19 cellular contexts compared by ENCODE assay signal in genomic region chr6:29759457-29759856, GRCh38. TPM values are rescaled to one million over a fixed set of nuclear protein-coding genes. Genes with fewer than 3 reads are reported as not detected.
DNase-seq lines count a peak whose midpoint lies in the region; ATAC-seq and TF ChIP-seq lines count a peak whose summit lies in the region.
"Had no signal": no experiment of that assay in that cellular context is flagged by ENCODE, and none has a peak within 500 bp of the region (broad histone marks: within the 10 kb centered on the region; RNA-seq: fewer than 3 reads in every experiment).

No MANE protein-coding gene starts in this region.

- peaks cover 2% of the 10 kb centered on the region for H3K4me1 ChIP-seq in endodermal cell (ENCODE audit: control insufficient read depth, insufficient read depth, low read length)
- H3K4me1 ChIP-seq: adrenal gland, stomach had no signal

- peaks cover 37% of the 10 kb centered on the region for H3K4me1 Mint-ChIP-seq in endodermal cell
- peaks cover 25% of the 10 kb centered on the region for H3K4me1 Mint-ChIP-seq in stimulated activated effector memory CD8-positive, alpha-beta T cell treated with anti-CD3 and anti-CD28 coated beads, Interleukin-12 subunit alpha, Interleukin-12 subunit beta, amount 100 ng/mL, for 72 hours

- no peaks in the 10 kb centered on the region for H3K36me3 ChIP-seq in endodermal cell (ENCODE audit: control insufficient read depth, insufficient read depth, low read length)
- H3K36me3 ChIP-seq: adrenal gland, right atrium auricular region, stomach, upper lobe of left lung had no signal

- no peak overlapping the region for H3K9ac ChIP-seq in endodermal cell (ENCODE audit: extremely low read depth, low read length, poor library complexity, severe bottlenecking)

- 77 to 100% methylated on average over 1 to 5 of the region's 5 CpGs for WGBS in endodermal cell (ENCODE audit: insufficient coverage in 1 of 2, insufficient read length in 1 of 2), 2 experiments

- peaks cover 22% of the 10 kb centered on the region for H3K27me3 Mint-ChIP-seq in endodermal cell (ENCODE audit: insufficient read depth)

- no peaks in the 10 kb centered on the region for H3K9me3 Mint-ChIP-seq in endodermal cell
- H3K9me3 Mint-ChIP-seq in stimulated activated effector memory CD8-positive, alpha-beta T cell treated with anti-CD3 and anti-CD28 coated beads, Interleukin-12 subunit alpha, Interleukin-12 subunit beta, amount 100 ng/mL, for 72 hours: no peaks in the 10 kb centered on the region
- H3K9me3 Mint-ChIP-seq: activated T-helper 1 cell treated with anti-CD3 and anti-CD28 coated beads, Interleukin-12 subunit alpha, Interleukin-12 subunit beta, Interleukin-2, Interleukin-4 antibody, amounts not matched to agents 30 ng/mL and 10 ng/mL and 1 ng/mL, durations not matched to agents 14 hours and 24 hours and 36 hours; effector memory CD8-positive, alpha-beta T cell had no signal

- no peak overlapping the region for H3K4me3 Mint-ChIP-seq in endodermal cell
- no peak overlapping the region for H3K4me3 Mint-ChIP-seq in stimulated activated effector memory CD8-positive, alpha-beta T cell treated with anti-CD3 and anti-CD28 coated beads, Interleukin-12 subunit alpha, Interleukin-12 subunit beta, amount 100 ng/mL, for 72 hours
- H3K4me3 Mint-ChIP-seq: activated T-helper 1 cell treated with anti-CD3 and anti-CD28 coated beads, Interleukin-12 subunit alpha, Interleukin-12 subunit beta, Interleukin-2, Interleukin-4 antibody, amounts not matched to agents 30 ng/mL and 10 ng/mL and 1 ng/mL, durations not matched to agents 14 hours and 24 hours and 36 hours; effector memory CD8-positive, alpha-beta T cell had no signal

- H3K4me3 ChIP-seq in endodermal cell (ENCODE audit: low read length): no peak overlapping the region
- H3K4me3 ChIP-seq: adrenal gland, right atrium auricular region, stomach, upper lobe of left lung had no signal

- peak; percentile 51 to 53 for DNase-seq in SHP77 (lab: John Stamatoyannopoulos, UW)
- no peak for DNase-seq in SHP77 treated with DMSO at 0.1 percent for 48 hours (lab: John Stamatoyannopoulos, UW)
- peak; percentile 96 for DNase-seq in NCI-H146 (lab: John Stamatoyannopoulos, UW)
- peak; percentile 92 for DNase-seq in endodermal cell
- no peak for DNase-seq in stimulated activated effector memory CD8-positive, alpha-beta T cell treated with anti-CD3 and anti-CD28 coated beads, Interleukin-12 subunit alpha, Interleukin-12 subunit beta, amount 100 ng/mL, for 72 hours (ENCODE audit: low spot score in 2 of 2)
- no peak for DNase-seq in putamen (ENCODE audit: low spot score)
- no peak for DNase-seq in stimulated activated naive CD4-positive, alpha-beta T cell (lab: John Stamatoyannopoulos, UW)
- no peak for DNase-seq in NCI-H446 (lab: John Stamatoyannopoulos, UW)
- DNase-seq: central memory CD4-positive, alpha-beta T cell; DND-41; effector memory CD8-positive, alpha-beta T cell; NCI-H2171; NK-92 treated with Interleukin-12 subunit alpha and Interleukin-12 subunit beta, amount 100 ng/mL, for 24 hours; stomach; upper lobe of left lung had no signal

- H3K27me3 ChIP-seq in endodermal cell (ENCODE audit: control insufficient read depth, insufficient read depth, low read length, poor library complexity, severe bottlenecking): peaks cover 8% of the 10 kb centered on the region
- H3K27me3 ChIP-seq: adrenal gland, right atrium auricular region, upper lobe of left lung had no signal

- H3K36me3 Mint-ChIP-seq in endodermal cell (ENCODE audit: low read depth): no peaks in the 10 kb centered on the region
- H3K36me3 Mint-ChIP-seq in stimulated activated effector memory CD8-positive, alpha-beta T cell treated with anti-CD3 and anti-CD28 coated beads, Interleukin-12 subunit alpha, Interleukin-12 subunit beta, amount 100 ng/mL, for 72 hours: no peaks in the 10 kb centered on the region

- peak overlapping the region; percentile 83 for H3K27ac Mint-ChIP-seq in endodermal cell
- peak overlapping the region; percentile 35 for H3K27ac Mint-ChIP-seq in stimulated activated effector memory CD8-positive, alpha-beta T cell treated with anti-CD3 and anti-CD28 coated beads, Interleukin-12 subunit alpha, Interleukin-12 subunit beta, amount 100 ng/mL, for 72 hours
- H3K27ac Mint-ChIP-seq: activated T-helper 1 cell treated with anti-CD3 and anti-CD28 coated beads, Interleukin-12 subunit alpha, Interleukin-12 subunit beta, Interleukin-2, Interleukin-4 antibody, amounts not matched to agents 30 ng/mL and 10 ng/mL and 1 ng/mL, durations not matched to agents 14 hours and 24 hours and 36 hours had no signal

- no peaks in the 10 kb centered on the region for H3K9me3 ChIP-seq in endodermal cell (ENCODE audit: control insufficient read depth, low read length)
- H3K9me3 ChIP-seq: adrenal gland, right atrium auricular region, stomach, upper lobe of left lung had no signal

- H3K27ac ChIP-seq in endodermal cell (ENCODE audit: low read depth, low read length): no peak overlapping the region
- H3K27ac ChIP-seq: adrenal gland, right atrium auricular region, stomach, upper lobe of left lung, VCaP had no signal

- TF ChIP-seq CTCF in endodermal cell (conservative IDR thresholded peaks at IDR 0.05): no peak

- ATAC-seq in stimulated activated effector memory CD8-positive, alpha-beta T cell treated with anti-CD3 and anti-CD28 coated beads, Interleukin-12 subunit alpha, Interleukin-12 subunit beta, amount 100 ng/mL, for 72 hours: no peak
- ATAC-seq: effector memory CD8-positive, alpha-beta T cell had no signal

RNA-seq across cellular contexts. Expression of gene HLA-F, which starts 36.2 kb away (rescaled TPM):
- total RNA-seq in endodermal cell: 1 to 10 TPM in 1 of 2 donors, under 1 TPM in 1; 0.48 to 3.9 TPM
- polyA plus RNA-seq in endodermal cell (2013, experiment 1 of 2): 2.4 TPM
- 2.7 TPM for polyA plus RNA-seq in endodermal cell (2013, experiment 2 of 2)

Comparison
In these comparisons a context has a peak if more than half of its experiments do, and no peak if none do; other contexts are left out.
1. DNase-seq: peak in SHP77 (2 of 2), NCI-H146 (single experiment) and endodermal cell (single experiment); none in SHP77 treated with DMSO at 0.1 percent for 48 hours (single experiment), stimulated activated effector memory CD8-positive, alpha-beta T cell treated with anti-CD3 and anti-CD28 coated beads, Interleukin-12 subunit alpha, Interleukin-12 subunit beta, amount 100 ng/mL, for 72 hours (0 of 2), putamen (single experiment), stimulated activated naive CD4-positive, alpha-beta T cell (0 of 6) and NCI-H446 (0 of 2).